Comparison of ENCODE assay signal across 18 cellular contexts in genomic region chr9:38001430-38001829, GRCh38.
"Had no signal": no experiment of that assay in that cellular context is flagged by ENCODE, and none has a peak within 500 bp of the region (broad histone marks: within the 10 kb centered on the region; RNA-seq: fewer than 3 reads in every experiment).

No MANE protein-coding gene starts in this region.

- H3K36me3 ChIP-seq: left ventricle myocardium inferior, spleen, vagina had no signal

- H3K4me3 ChIP-seq: left ventricle myocardium inferior, lung, spleen, stomach, vagina had no signal

- ATAC-seq: effector memory CD8-positive, alpha-beta T cell; foreskin keratinocyte; left cardiac atrium; sciatic nerve had no signal

- H3K9me3 ChIP-seq: left ventricle myocardium inferior, spleen, stomach, vagina had no signal

- H3K27ac ChIP-seq: foreskin keratinocyte, left ventricle myocardium inferior, parathyroid adenoma, spleen, stomach, vagina had no signal

- DNase-seq: effector memory CD8-positive, alpha-beta T cell; foreskin keratinocyte; immature natural killer cell; left cardiac atrium; left ventricle myocardium inferior; mesendoderm; naive B cell; spleen; stimulated activated CD4-positive, alpha-beta T cell treated with anti-CD3 and anti-CD28 coated beads, Interleukin-15, amount 100 ng/mL, for 24 hours; stimulated activated CD4-positive, alpha-beta T cell treated with anti-CD3 and anti-CD28 coated beads, Interleukin-2, amount 100 ng/mL, for 24 hours; stimulated activated CD4-positive, alpha-beta T cell treated with anti-CD3 and anti-CD28 coated beads, Interleukin-4, amount 100 ng/mL, for 4 hours; stimulated activated naive CD4-positive, alpha-beta T cell; stomach had no signal

- H3K27me3 ChIP-seq: foreskin keratinocyte, spleen, stomach, vagina had no signal

- FAIRE-seq: keratinocyte had no signal

- H2AFZ ChIP-seq: parathyroid adenoma had no signal

- H3K9ac ChIP-seq: parathyroid adenoma had no signal

- H3K4me1 ChIP-seq: parathyroid adenoma had no signal
